8 cellular contexts compared by ENCODE assay signal in genomic region chr16:72092832-72093447, GRCh38. TPM values are rescaled to one million over a fixed set of nuclear protein-coding genes. Genes with fewer than 3 reads are reported as not detected.
A peak's percentile ranks its signal among the peaks of the same experiment; 100 is the strongest.
DNase-seq lines count a peak whose midpoint lies in the region; ATAC-seq and TF ChIP-seq lines count a peak whose summit lies in the region.

No MANE protein-coding gene starts in this region.

- no peaks in the 10 kb centered on the region for H3K27me3 Mint-ChIP-seq in T-helper 1 cell treated with Interleukin-12 subunit alpha and Interleukin-12 subunit beta and Interleukin-4 antibody, amounts not matched to agents 30 μg/mL and 1 μg/mL, for 36 hours (ENCODE audit: low read depth)
- H3K27me3 Mint-ChIP-seq in naive B cell = no peaks in the 10 kb centered on the region

- peaks cover 40% of the 10 kb centered on the region for H3K4me1 Mint-ChIP-seq in T-helper 1 cell treated with Interleukin-12 subunit alpha and Interleukin-12 subunit beta and Interleukin-4 antibody, amounts not matched to agents 30 μg/mL and 1 μg/mL, for 36 hours (ENCODE audit: low read depth)
- peaks cover 52 to 72% (median 56%) of the 10 kb centered on the region in 3 donors for H3K4me1 Mint-ChIP-seq in naive B cell

- TF ChIP-seq POLR2A in erythroblast (IDR thresholded peaks at IDR 0.05; ENCODE audit: low read length) = no peak

- ATAC-seq in naive B cell (ENCODE audit: low read depth in 2 of 2) = peak; percentile 31 to 37
- no peak for ATAC-seq in HG02840 (IDR thresholded peaks at IDR 0.05; ENCODE audit: low FRiP score, unreplicated experiment)

- H3K27ac Mint-ChIP-seq in T-helper 1 cell treated with Interleukin-12 subunit alpha and Interleukin-12 subunit beta and Interleukin-4 antibody, amounts not matched to agents 30 μg/mL and 1 μg/mL, for 36 hours = peak overlapping the region; percentile 98
- peak overlapping the region; percentile 98 to 100 (median 100) for H3K27ac Mint-ChIP-seq in naive B cell

- no peak for TF ChIP-seq CTCF in AG09319 (IDR thresholded peaks at IDR 0.05; ENCODE audit: low read depth, low read length)

- peak; percentile 22 for DNase-seq in AG09319 (ENCODE audit: extremely low read depth, low read depth)
- peak; percentile 32 for DNase-seq in H4 (ENCODE audit: low spot score)
- peak; percentile 58 to 59 for DNase-seq in erythroblast (lab: John Stamatoyannopoulos, UW)
- DNase-seq in naive B cell = no peak
- DNase-seq in NCI-H1436 treated with DMSO at 0.1 percent for 48 hours (lab: John Stamatoyannopoulos, UW) = no peak
- DNase-seq in HuH-7 (ENCODE audit: low spot score) = no peak

- peaks cover 38% of the 10 kb centered on the region for H3K36me3 Mint-ChIP-seq in T-helper 1 cell treated with Interleukin-12 subunit alpha and Interleukin-12 subunit beta and Interleukin-4 antibody, amounts not matched to agents 30 μg/mL and 1 μg/mL, for 36 hours (ENCODE audit: low read depth)
- H3K36me3 Mint-ChIP-seq in naive B cell = peaks cover 24 to 30% of the 10 kb centered on the region in 2 donors

- H3K4me3 Mint-ChIP-seq in T-helper 1 cell treated with Interleukin-12 subunit alpha and Interleukin-12 subunit beta and Interleukin-4 antibody, amounts not matched to agents 30 μg/mL and 1 μg/mL, for 36 hours = peak overlapping the region; percentile 98
- H3K4me3 Mint-ChIP-seq in naive B cell = peak overlapping the region; percentile 97 to 100 (median 99)

- no peaks in the 10 kb centered on the region for H3K9me3 Mint-ChIP-seq in T-helper 1 cell treated with Interleukin-12 subunit alpha and Interleukin-12 subunit beta and Interleukin-4 antibody, amounts not matched to agents 30 μg/mL and 1 μg/mL, for 36 hours
- no peaks in the 10 kb centered on the region for H3K9me3 Mint-ChIP-seq in naive B cell

RNA-seq across cellular contexts. Expression of gene TXNL4B, which starts 0.5 kb away (rescaled TPM):
- 7.5 and 13.4 TPM in 2 replicates for total RNA-seq in H4 (2014; rRNA removed; shearing (Covaris generic))
- polyA plus RNA-seq in naive B cell (ENCODE audit: low read depth in 6 of 6) = 10 to 100 TPM; 11.1 to 19.8 (median 16.0) TPM

RNA-seq across cellular contexts. Expression of gene DHX38, which starts 0.7 kb away (rescaled TPM):
- total RNA-seq in H4 (2014; rRNA removed; shearing (Covaris generic)) = 25.0 and 40.0 TPM in 2 replicates
- polyA plus RNA-seq in naive B cell (ENCODE audit: low read depth in 6 of 6) = 10 to 100 TPM; 15.3 to 29.6 (median 20.1) TPM

RNA-seq across cellular contexts. Expression of gene HPR, which starts 29.9 kb away (rescaled TPM):
- total RNA-seq in H4 (2014; rRNA removed; shearing (Covaris generic)) = not detected in 2 replicates
- not detected for polyA plus RNA-seq in naive B cell (ENCODE audit: low read depth in 6 of 6)

RNA-seq across cellular contexts. Expression of gene HP, which starts 38.6 kb away (rescaled TPM):
- 0.08 TPM in 1 of 2 replicates, not detected in the other for total RNA-seq in H4 (2014; rRNA removed; shearing (Covaris generic))
- under 1 TPM in 2 of 6 donors, not detected in 4; 0.38 to 0.53 TPM for polyA plus RNA-seq in naive B cell (ENCODE audit: low read depth in 6 of 6)

Comparison
In these comparisons a context has a peak if more than half of its experiments do, and no peak if none do; other contexts are left out.
1. DNase-seq: peak in AG09319 (single experiment), H4 (single experiment) and erythroblast (2 of 2); none in naive B cell (single experiment), NCI-H1436 treated with DMSO at 0.1 percent for 48 hours (single experiment) and HuH-7 (single experiment).